11 cellular contexts compared by ENCODE assay signal in the genomic region with DNA sequence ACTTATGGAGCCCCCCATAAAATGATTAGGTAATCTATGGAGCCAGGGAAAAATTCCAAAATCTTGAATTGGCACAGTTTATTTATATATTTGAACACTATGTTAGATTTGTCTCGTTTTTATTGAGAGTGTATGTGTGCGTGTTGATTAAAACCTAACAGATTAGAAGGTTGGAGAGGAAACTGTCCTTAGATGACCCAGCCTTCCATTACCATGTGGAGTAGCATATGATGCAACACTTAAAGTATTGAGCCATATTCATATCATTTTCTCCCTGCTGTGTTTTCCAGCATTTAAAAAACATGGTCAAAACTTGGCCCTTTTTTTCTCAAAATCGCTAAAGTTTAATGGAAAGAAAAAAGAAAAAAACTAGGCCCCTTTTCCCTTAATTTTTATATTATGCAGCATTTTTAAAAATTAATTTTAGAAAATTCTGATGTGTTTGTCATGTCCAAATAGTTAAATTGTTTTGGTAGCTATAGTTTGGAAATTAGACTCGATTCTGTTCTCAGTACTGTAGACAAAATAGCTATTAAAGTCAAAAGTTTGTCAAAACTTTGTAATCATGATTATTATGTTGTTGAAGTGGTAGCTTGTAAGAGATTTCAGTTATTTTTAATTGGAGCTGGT. TPM values are rescaled to one million over a fixed set of nuclear protein-coding genes. Genes with fewer than 3 reads are reported as not detected.
A peak's percentile ranks its signal among the peaks of the same experiment; 100 is the strongest.
DNase-seq lines count a peak whose midpoint lies in the region; ATAC-seq, FAIRE-seq and TF ChIP-seq lines count a peak whose summit lies in the region.
"Had no signal": no experiment of that assay in that cellular context is flagged by ENCODE, and none has a peak within 500 bp of the region (broad histone marks: within the 10 kb centered on the region; RNA-seq: fewer than 3 reads in every experiment).

No MANE protein-coding gene starts in this region.

- H3K4me1 ChIP-seq in A549 (peaks cover 33% of the 10 kb centered on the region), Panc1 (ENCODE audit: control insufficient read depth, insufficient read depth, low read length) (peaks cover 24% of the 10 kb centered on the region), transverse colon (peaks cover 0 to 29% (median 16%) of the 10 kb centered on the region in 4 donors)

- TF ChIP-seq RAD21 in A549 (conservative IDR thresholded peaks at IDR 0.05 in 1 of 2, IDR thresholded peaks at IDR 0.05 in 1 of 2) = no peak

- H3K4me3 ChIP-seq in A549 (peak overlapping the region; percentile 97), Panc1 (ENCODE audit: low read depth in 2 of 2, low read length in 2 of 2) (peak overlapping the region in 1 of 2 experiments; percentile 66; a peak in 2 of 4 replicates), transverse colon (no peak overlapping the region)

- TF ChIP-seq CTCF in A549 (IDR thresholded peaks at IDR 0.05) (no peak), Panc1 (IDR thresholded peaks at IDR 0.05) (no peak), transverse colon (IDR thresholded peaks at IDR 0.05) (no peak)

- no peak for TF ChIP-seq POLR2A in A549 (IDR thresholded peaks at IDR 0.05; ENCODE audit: low read length)
- no peak for TF ChIP-seq POLR2A in transverse colon (IDR thresholded peaks at IDR 0.05)

- 27% methylated on average over 4 of the region's 4 CpGs for WGBS in A549 (ENCODE audit: missing lambda C conversion rate)
- WGBS in transverse colon (ENCODE audit: low coverage in 1 of 2), 2 donors = 72 to 78% methylated on average over 4 of the region's 4 CpGs

- H3K27ac ChIP-seq in A549 (peak overlapping the region; percentile 94 to 99), Panc1 (ENCODE audit: low read length) (peak overlapping the region; percentile 40; the same call in 1 of the 2 replicates), transverse colon (no peak overlapping the region)

- peak in 1 of 2 experiments; percentile 29 for DNase-seq in A549 (ENCODE audit: low read depth in 1 of 2, low spot score in 1 of 2)
- DNase-seq in EH (ENCODE audit: low read depth) = peak; percentile 41
- DNase-seq in Panc1 (ENCODE audit: low read depth, low spot score) = no peak
- peak; percentile 23 for DNase-seq in glomerular visceral epithelial cell (ENCODE audit: extremely low spot score)
- DNase-seq in transverse colon = no peak
- DNase-seq in activated effector memory CD4-positive, alpha-beta T cell treated with anti-CD3 and anti-CD28 coated beads, Interleukin-2, amount 50 U/mL, for 16 hours = no peak
- DNase-seq in T-helper 1 cell = no peak
- DNase-seq: activated naive CD4-positive, alpha-beta T cell; NCI-H524 treated with DMSO at 0.1 percent for 48 hours had no signal

- no peaks in the 10 kb centered on the region for H3K36me3 ChIP-seq in Panc1 (ENCODE audit: control insufficient read depth, insufficient read depth, low read length)
- peaks cover 0 to 4% (median 0%) of the 10 kb centered on the region in 4 donors for H3K36me3 ChIP-seq in transverse colon

- intact Hi-C loops in Panc1 (cut with micrococcal nuclease; ENCODE audit: unreplicated experiment) (no loop called here), transverse colon (cut with DNase I; ENCODE audit: low total_unique reads) (no loop called here)

- POLR2A ChIA-PET in A549 (lab: Yijun Ruan, JAX) = no interaction called here
- POLR2A ChIA-PET in Panc1 (lab: Charles Lee) = interaction anchor here (0.6 to 0.7 kb wide), 2 partner anchors 72 to 155 kb away, joined by 4 to 6 read pairs; no protein-coding TSS in a partner anchor

- CTCF ChIA-PET in A549 (lab: Yijun Ruan, JAX) (interaction anchor here (1.0 kb wide), 1 partner anchor 164 kb away, joined by 3 read pairs; no protein-coding TSS in a partner anchor), Panc1 (lab: Charles Lee) (no interaction called here)

- no peak for FAIRE-seq in A549 (lab: Jason Lieb, UNC)
- FAIRE-seq: keratinocyte had no signal

- peak overlapping the region; percentile 84 for H3K4me2 ChIP-seq in A549

- in situ Hi-C loops in Panc1 (cut with HindIII; ENCODE audit: low pct_unique_long_range_greater_than_20kb, low sequenced_read_pairs) = no loop called here
- in situ Hi-C loops in transverse colon (cut with MboI; ENCODE audit: low pct_ligation_motif_present in 1 of 4, low pct_unique_long_range_greater_than_20kb in 1 of 4, low sequenced_read_pairs in 3 of 4) = no loop called here

- ATAC-seq in A549 (no peak), Panc1 (no peak), esophagus mucosa (no peak)

- TF ChIP-seq EP300 in A549 (IDR thresholded peaks at IDR 0.05) = no peak
- TF ChIP-seq EP300 in transverse colon (IDR thresholded peaks at IDR 0.05; ENCODE audit: low read depth) = no peak

- H3K27me3 ChIP-seq in Panc1 (ENCODE audit: control insufficient read depth, insufficient read depth, low read length) (no peaks in the 10 kb centered on the region), transverse colon (no peaks in the 10 kb centered on the region)

- BruUV-seq in Panc1 (replicated peaks; lab: Mats Ljungman, UMichigan) = no TSS peak

- H3K9me3 ChIP-seq in A549 (no peaks in the 10 kb centered on the region), Panc1 (ENCODE audit: control insufficient read depth, insufficient read depth, low read depth, low read length) (no peaks in the 10 kb centered on the region), transverse colon (no peaks in the 10 kb centered on the region)

TF ChIP-seq in A549, 52 proteins besides CTCF, POLR2A, EP300 and RAD21:
- TF ChIP-seq, protein P1, sequence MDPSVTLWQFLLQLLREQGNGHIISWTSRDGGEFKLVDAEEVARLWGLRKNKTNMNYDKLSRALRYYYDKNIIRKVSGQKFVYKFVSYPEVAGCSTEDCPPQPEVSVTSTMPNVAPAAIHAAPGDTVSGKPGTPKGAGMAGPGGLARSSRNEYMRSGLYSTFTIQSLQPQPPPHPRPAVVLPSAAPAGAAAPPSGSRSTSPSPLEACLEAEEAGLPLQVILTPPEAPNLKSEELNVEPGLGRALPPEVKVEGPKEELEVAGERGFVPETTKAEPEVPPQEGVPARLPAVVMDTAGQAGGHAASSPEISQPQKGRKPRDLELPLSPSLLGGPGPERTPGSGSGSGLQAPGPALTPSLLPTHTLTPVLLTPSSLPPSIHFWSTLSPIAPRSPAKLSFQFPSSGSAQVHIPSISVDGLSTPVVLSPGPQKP (IDR thresholded peaks at IDR 0.05; ENCODE audit: low read depth, low read length) = no peak
- TF ChIP-seq CEBPB (IDR thresholded peaks at IDR 0.05) = peak; percentile 79 to 89
- TF ChIP-seq, protein P2, sequence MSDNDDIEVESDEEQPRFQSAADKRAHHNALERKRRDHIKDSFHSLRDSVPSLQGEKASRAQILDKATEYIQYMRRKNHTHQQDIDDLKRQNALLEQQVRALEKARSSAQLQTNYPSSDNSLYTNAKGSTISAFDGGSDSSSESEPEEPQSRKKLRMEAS (IDR thresholded peaks at IDR 0.05) = peak; percentile 66

RNA-seq across cellular contexts. Expression of gene LRRC8D, which starts 2.3 kb away (rescaled TPM):
- polyA plus RNA-seq in A549 (2011; rRNA removed) (76.7 and 77.4 TPM in 2 replicates), A549 (2017; fragmentation: RNase III; extraction: RNeasy Plus Mini Kit Qiagen cat#74134 plus additional on column Dnase treatment) (41.8 to 49.7 TPM (median 47.0 TPM) in 3 replicates)
- 40.4 and 48.8 TPM in 2 replicates for polyA plus RNA-seq in A549 (2012; cell fraction: cytosol; rRNA removed)
- 32.9 and 46.0 TPM in 2 replicates for polyA plus RNA-seq in A549 (2012; cell fraction: nucleus; rRNA removed)
- polyA minus RNA-seq in A549 (2011; rRNA and poly(A)+ RNA removed) = 77.8 and 84.0 TPM in 2 replicates
- total RNA-seq in Panc1 (2021; ENCODE audit: unreplicated experiment) (43.3 TPM), transverse colon (10 to 100 TPM in 3 of 4 donors, 1 to 10 TPM in 1; 8.2 to 81.5 (median 52.4) TPM), esophagus mucosa (15.1 TPM)
- 28.5 TPM for polyA plus RNA-seq in Panc1 (2012; ENCODE audit: insufficient read length)

Comparison
In these comparisons a context has a peak if more than half of its experiments do, and no peak if none do; other contexts are left out.
1. DNase-seq: peak in EH (single experiment) and glomerular visceral epithelial cell (single experiment); none in Panc1 (single experiment), transverse colon (single experiment), activated effector memory CD4-positive, alpha-beta T cell treated with anti-CD3 and anti-CD28 coated beads, Interleukin-2, amount 50 U/mL, for 16 hours (single experiment) and T-helper 1 cell (0 of 5).
2. H3K27ac ChIP-seq: peak in A549 (2 of 2) and Panc1 (single experiment); none in transverse colon (0 of 4).